Comparison of ENCODE assay signal across 15 cellular contexts in genomic region chr13:112842343-112842856, GRCh38.
A peak's percentile ranks its signal among the peaks of the same experiment; 100 is the strongest.
DNase-seq lines count a peak whose midpoint lies in the region; ATAC-seq and TF ChIP-seq lines count a peak whose summit lies in the region.
"Had no signal": no experiment of that assay in that cellular context is flagged by ENCODE, and none has a peak within 500 bp of the region (broad histone marks: within the 10 kb centered on the region; RNA-seq: fewer than 3 reads in every experiment).

No MANE protein-coding gene starts in this region.

- H3K4me1 Mint-ChIP-seq in mesothelial cell of epicardium: peaks cover 5% of the 10 kb centered on the region
- H3K4me1 Mint-ChIP-seq: B cell had no signal

- peaks cover 5% of the 10 kb centered on the region for H3K9me3 ChIP-seq in WERI-Rb-1 (ENCODE audit: severe bottlenecking)
- H3K9me3 ChIP-seq: HAP-1 had no signal

- no peak overlapping the region for H3K4me3 Mint-ChIP-seq in mesothelial cell of epicardium
- H3K4me3 Mint-ChIP-seq: activated T-cell treated with anti-CD3 and anti-CD28 coated beads, Interleukin-2, amount 50 U/mL, for 4 hours; B cell had no signal

- H3K36me3 Mint-ChIP-seq in mesothelial cell of epicardium: peaks cover 35% of the 10 kb centered on the region

- H3K36me3 ChIP-seq in brain microvascular endothelial cell (replicated peaks): no peaks in the 10 kb centered on the region
- peaks cover 53% of the 10 kb centered on the region for H3K36me3 ChIP-seq in WERI-Rb-1

- TF ChIP-seq CTCF in GM13977 (IDR thresholded peaks at IDR 0.05; ENCODE audit: extremely low read depth, insufficient read depth, missing control alignments) (no peak), brain microvascular endothelial cell (IDR thresholded peaks at IDR 0.05; ENCODE audit: low read depth, low read length, missing control alignments) (no peak), mesothelial cell of epicardium (IDR thresholded peaks at IDR 0.05; ENCODE audit: unreplicated experiment) (no peak), WERI-Rb-1 (IDR thresholded peaks at IDR 0.05; ENCODE audit: low read depth, low read length) (no peak)

- no peaks in the 10 kb centered on the region for H3K27me3 ChIP-seq in brain microvascular endothelial cell (replicated peaks)
- no peaks in the 10 kb centered on the region for H3K27me3 ChIP-seq in WERI-Rb-1 (ENCODE audit: insufficient read depth, low read depth, severe bottlenecking)

- H3K4me3 ChIP-seq in brain microvascular endothelial cell (ENCODE audit: low read depth, low read length) (no peak overlapping the region), WERI-Rb-1 (ENCODE audit: low read depth, low read length) (no peak overlapping the region)
- H3K4me3 ChIP-seq: HAP-1 had no signal

- no peaks in the 10 kb centered on the region for H3K27me3 Mint-ChIP-seq in mesothelial cell of epicardium (ENCODE audit: low read depth)
- H3K27me3 Mint-ChIP-seq: B cell had no signal

- H3K9me3 Mint-ChIP-seq in mesothelial cell of epicardium: peaks cover 2% of the 10 kb centered on the region
- H3K9me3 Mint-ChIP-seq: activated T-cell treated with anti-CD3 and anti-CD28 coated beads, Interleukin-2, amount 50 U/mL, for 4 hours had no signal

- in situ Hi-C loops in GM13977 (cut with MboI; ENCODE audit: low pct_unique_long_range_greater_than_20kb, low sequenced_read_pairs, unreplicated experiment) (no loop called here), brain microvascular endothelial cell (cut with HindIII; ENCODE audit: low pct_ligation_motif_present, low sequenced_read_pairs) (no loop called here)

- DNase-seq in GM13977 (ENCODE audit: low spot score): peak; percentile 72
- peak; percentile 61 for DNase-seq in brain microvascular endothelial cell
- peak; percentile 55 for DNase-seq in iPS-NIHi7 (ENCODE audit: extremely low spot score)
- DNase-seq in sciatic nerve (ENCODE audit: low spot score): peak; percentile 65
- no peak for DNase-seq in mesothelial cell of epicardium (ENCODE audit: low spot score in 2 of 2, unreplicated experiment in 2 of 2)
- DNase-seq in WERI-Rb-1: no peak
- no peak for DNase-seq in UCSD-AML1 (lab: John Stamatoyannopoulos, UW; ENCODE audit: unreplicated experiment)
- DNase-seq: activated T-cell treated with anti-CD3 and anti-CD28 coated beads, Interleukin-2, amount 50 U/mL, for 4 hours; central memory CD4-positive, alpha-beta T cell; NCI-H2171; stimulated activated naive CD8-positive, alpha-beta T cell treated with anti-CD3 and anti-CD28 coated beads, Interleukin-15, Interleukin-2, amounts not matched to agents 100 U/mL and 50 U/mL, for 24 hours had no signal

- peak; percentile 84 for ATAC-seq in sciatic nerve
- no peak for ATAC-seq in activated CD4-positive, CD25-positive, alpha-beta regulatory T cell treated with anti-CD3 and anti-CD28 coated beads, Interleukin-2, amount 50 U/mL, for 24 hours
- ATAC-seq: Panc1; stimulated activated naive CD8-positive, alpha-beta T cell treated with anti-CD3 and anti-CD28 coated beads, Interleukin-15, Interleukin-2, amounts not matched to agents 100 U/mL and 50 U/mL, for 24 hours had no signal

- H3K27ac ChIP-seq in brain microvascular endothelial cell (no peak overlapping the region), WERI-Rb-1 (no peak overlapping the region)

- intact Hi-C loops in sciatic nerve (cut with DNase I): no loop called here

- H3K27ac Mint-ChIP-seq in mesothelial cell of epicardium: no peak overlapping the region
- H3K27ac Mint-ChIP-seq: B cell had no signal

Comparison
In these comparisons a context has a peak if more than half of its experiments do, and no peak if none do; other contexts are left out.
1. DNase-seq: peak in GM13977 (single experiment), brain microvascular endothelial cell (single experiment), iPS-NIHi7 (single experiment) and sciatic nerve (single experiment); none in mesothelial cell of epicardium (0 of 2), WERI-Rb-1 (single experiment) and UCSD-AML1 (single experiment).